In the genomic region with DNA sequence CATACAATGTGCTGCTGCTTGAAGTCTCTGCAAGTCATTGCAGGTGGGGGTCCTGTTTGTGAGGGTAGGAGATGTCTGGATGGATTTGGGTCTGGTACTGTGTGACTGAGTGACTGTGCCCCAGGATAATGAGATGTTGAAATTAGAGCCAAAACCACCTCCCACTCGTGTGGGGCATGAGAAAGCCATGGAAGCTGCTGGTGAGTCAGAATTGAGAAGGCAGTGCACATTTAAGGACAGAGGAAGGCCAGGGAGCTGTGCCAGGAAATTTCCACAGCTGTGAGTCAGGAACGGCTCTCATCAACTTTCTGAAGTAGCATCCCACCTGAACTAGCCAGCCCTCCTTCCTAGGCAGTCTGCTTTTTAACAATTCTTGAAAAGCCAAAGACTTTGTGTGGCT, we compare ENCODE assay signal across 11 cellular contexts.
DNase-seq lines count a peak whose midpoint lies in the region; ATAC-seq and TF ChIP-seq lines count a peak whose summit lies in the region.
"Had no signal": no experiment of that assay in that cellular context is flagged by ENCODE, and none has a peak within 500 bp of the region (broad histone marks: within the 10 kb centered on the region; RNA-seq: fewer than 3 reads in every experiment).

No MANE protein-coding gene starts in this region.

- H2AFZ ChIP-seq in neuronal stem cell (ENCODE audit: low read length), result no peak overlapping the region

- H3K36me3 ChIP-seq in RWPE2 (ENCODE audit: low read depth), result no peaks in the 10 kb centered on the region
- no peaks in the 10 kb centered on the region for H3K36me3 ChIP-seq in prostate gland
- no peaks in the 10 kb centered on the region for H3K36me3 ChIP-seq in neuronal stem cell (replicated peaks in 1 of 2; ENCODE audit: control insufficient read depth in 2 of 2, insufficient read depth in 2 of 2, low read length in 2 of 2)
- H3K36me3 ChIP-seq in right lobe of liver, result no peaks in the 10 kb centered on the region
- H3K36me3 ChIP-seq: heart right ventricle had no signal

- peak; percentile 90 for DNase-seq in GM04504 (ENCODE audit: low read depth)
- DNase-seq in RWPE2 (ENCODE audit: low spot score), result peak; percentile 76
- peak; percentile 54 for DNase-seq in fibroblast of gingiva (ENCODE audit: low read depth)
- DNase-seq in prostate gland (ENCODE audit: low spot score), result peak; percentile 20
- no peak for DNase-seq in neuronal stem cell (ENCODE audit: low spot score)
- DNase-seq in right lobe of liver, result no peak
- DNase-seq in iPS-NIHi7 (ENCODE audit: extremely low spot score), result no peak
- no peak for DNase-seq in NCI-H748 treated with DMSO at 0.1 percent for 48 hours (lab: John Stamatoyannopoulos, UW)
- DNase-seq: heart right ventricle, NCI-H2081 treated with DMSO at 0.1 percent for 48 hours had no signal

- no peak overlapping the region for H2BK120ac ChIP-seq in neuronal stem cell (ENCODE audit: low read depth, low read length)

- H3K4me2 ChIP-seq in neuronal stem cell (ENCODE audit: insufficient read depth, low read length, poor library complexity, severe bottlenecking), result no peak overlapping the region

- no peaks in the 10 kb centered on the region for H3K79me1 ChIP-seq in neuronal stem cell (ENCODE audit: low read depth, low read length)

- H2BK5ac ChIP-seq in neuronal stem cell (ENCODE audit: low read length), result no peak overlapping the region

- H3K4me1 ChIP-seq in RWPE2 (ENCODE audit: insufficient read depth, poor library complexity, severe bottlenecking), result peaks cover 3% of the 10 kb centered on the region
- H3K4me1 ChIP-seq in prostate gland (replicated peaks), result no peaks in the 10 kb centered on the region
- peaks cover 0 to 6% of the 10 kb centered on the region in 2 donors for H3K4me1 ChIP-seq in neuronal stem cell (ENCODE audit: control insufficient read depth in 2 of 2, insufficient read depth in 1 of 2, low read depth in 1 of 2, low read length in 2 of 2)
- no peaks in the 10 kb centered on the region for H3K4me1 ChIP-seq in right lobe of liver

- ATAC-seq in RWPE2 (ENCODE audit: low read depth), result peak; percentile 97
- ATAC-seq in right lobe of liver, result no peak
- ATAC-seq: mucosa of descending colon had no signal

- H2AK5ac ChIP-seq in neuronal stem cell (ENCODE audit: low read depth, low read length), result no peak overlapping the region

- H3K14ac ChIP-seq in neuronal stem cell (ENCODE audit: low read length), result no peak overlapping the region

- H3K9me3 ChIP-seq in RWPE2 (ENCODE audit: severe bottlenecking) (no peaks in the 10 kb centered on the region), prostate gland (no peaks in the 10 kb centered on the region), neuronal stem cell (replicated peaks in 1 of 2; ENCODE audit: control insufficient read depth in 2 of 2, insufficient read depth in 1 of 2, low read depth in 1 of 2, low read length in 2 of 2) (no peaks in the 10 kb centered on the region), right lobe of liver (no peaks in the 10 kb centered on the region)
- H3K9me3 ChIP-seq: heart right ventricle, mucosa of descending colon had no signal

- intact Hi-C loops in prostate gland (cut with DNase I), result no loop called here
- intact Hi-C loops in right lobe of liver (cut with DNase I), result no loop called here

- H3K23ac ChIP-seq in neuronal stem cell (ENCODE audit: low read depth, low read length, poor library complexity), result no peak overlapping the region

- no peak overlapping the region for H3K18ac ChIP-seq in neuronal stem cell (ENCODE audit: low read length)

- TF ChIP-seq CTCF in RWPE2 (IDR thresholded peaks at IDR 0.05; ENCODE audit: poor library complexity, severe bottlenecking) (no peak), prostate gland (IDR thresholded peaks at IDR 0.05) (no peak), right lobe of liver (IDR thresholded peaks at IDR 0.05) (no peak)

- H2BK12ac ChIP-seq in neuronal stem cell (ENCODE audit: low read length), result no peak overlapping the region

- H3K4me3 ChIP-seq in RWPE2 (ENCODE audit: severe bottlenecking) (no peak overlapping the region), prostate gland (no peak overlapping the region), neuronal stem cell (ENCODE audit: low read length in 2 of 2) (no peak overlapping the region), right lobe of liver (no peak overlapping the region)
- H3K4me3 ChIP-seq: heart right ventricle, mucosa of descending colon had no signal

- H3K4ac ChIP-seq in neuronal stem cell (ENCODE audit: low read length), result no peak overlapping the region

- H2BK15ac ChIP-seq in neuronal stem cell (ENCODE audit: low read length), result no peak overlapping the region

- H3K27ac ChIP-seq in RWPE2 (ENCODE audit: poor library complexity, severe bottlenecking) (no peak overlapping the region), prostate gland (no peak overlapping the region), neuronal stem cell (replicated peaks; ENCODE audit: low read length) (no peak overlapping the region), right lobe of liver (no peak overlapping the region)
- H3K27ac ChIP-seq: heart right ventricle had no signal

- no peak overlapping the region for H3K9ac ChIP-seq in neuronal stem cell (ENCODE audit: low read depth, low read length, poor library complexity)

- H3K27me3 ChIP-seq in RWPE2 (ENCODE audit: insufficient read depth, poor library complexity, severe bottlenecking) (no peaks in the 10 kb centered on the region), prostate gland (replicated peaks; ENCODE audit: insufficient read depth) (no peaks in the 10 kb centered on the region), neuronal stem cell (ENCODE audit: control insufficient read depth in 3 of 3, insufficient read depth in 3 of 3, low read depth in 1 of 3, low read length in 3 of 3) (no peaks in the 10 kb centered on the region), right lobe of liver (no peaks in the 10 kb centered on the region)

- no peak for TF ChIP-seq POLR2A in prostate gland (IDR thresholded peaks at IDR 0.05)
- TF ChIP-seq POLR2A in right lobe of liver (IDR thresholded peaks at IDR 0.05), result no peak

- no peak overlapping the region for H4K91ac ChIP-seq in neuronal stem cell (ENCODE audit: low read depth, low read length, poor library complexity)

- H4K8ac ChIP-seq in neuronal stem cell (ENCODE audit: low read depth, low read length), result no peak overlapping the region

- WGBS in prostate gland, result 7% methylated on average over 2 of the region's 2 CpGs
- WGBS in neuronal stem cell (ENCODE audit: extremely low coverage in 2 of 2, insufficient read length in 2 of 2, insufficient replicate concordance in 1 of 2), 2 donors, result no CpG with 5 or more reads among the region's 2 CpGs
- WGBS in right lobe of liver (ENCODE audit: insufficient coverage, low coverage, low lambda C conversion rate, missing lambda C conversion rate), result 51% methylated on average over 2 of the region's 2 CpGs

Comparison
In these comparisons a context has a peak if more than half of its experiments do, and no peak if none do; other contexts are left out.
1. DNase-seq: peak in GM04504 (single experiment), RWPE2 (single experiment), fibroblast of gingiva (single experiment) and prostate gland (single experiment); none in neuronal stem cell (single experiment), right lobe of liver (0 of 3), iPS-NIHi7 (single experiment) and NCI-H748 treated with DMSO at 0.1 percent for 48 hours (single experiment).